ENCODE assay signal across 7 cellular contexts in the genomic region with DNA sequence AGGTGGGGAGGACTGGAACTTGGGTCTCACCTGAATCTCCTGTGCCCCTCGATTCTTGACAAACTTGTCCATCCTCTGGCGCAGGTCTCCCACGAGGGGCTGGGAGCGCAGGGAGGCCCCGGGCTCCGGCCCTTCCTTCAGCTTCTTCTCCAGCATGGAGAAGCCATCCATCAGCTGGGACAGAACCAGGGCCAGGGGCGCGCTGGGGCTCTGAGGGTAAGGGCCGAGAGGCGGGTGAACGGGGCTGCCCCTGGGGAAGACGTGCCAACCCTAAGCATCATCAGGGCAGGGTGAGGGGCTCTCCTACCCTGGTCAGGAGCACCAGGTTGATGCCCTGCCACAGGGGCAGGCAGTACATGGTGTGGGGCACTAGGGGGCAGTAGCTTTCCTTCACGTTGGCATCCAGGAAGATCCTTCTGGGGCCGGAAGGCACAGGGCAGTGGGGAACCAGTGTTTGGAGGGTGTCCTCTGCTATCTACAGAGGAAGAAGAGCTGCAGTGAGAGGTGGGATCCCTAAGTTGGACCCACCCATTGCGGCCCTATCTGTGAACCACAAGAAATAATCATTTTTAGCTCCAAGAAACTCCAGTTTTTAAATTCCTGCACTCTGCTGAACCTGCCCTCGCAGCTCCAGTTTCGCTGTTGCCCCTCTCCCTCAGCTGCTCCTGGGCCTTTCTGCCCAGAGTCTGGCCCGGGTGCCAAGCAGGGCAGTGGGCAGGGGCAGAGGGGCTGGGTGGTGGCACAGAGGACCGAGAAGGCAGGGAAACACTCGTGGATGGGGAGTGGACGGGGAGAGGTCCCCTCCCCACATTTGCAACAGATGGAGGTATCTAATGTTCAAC. TPM values are rescaled to one million over a fixed set of nuclear protein-coding genes. Genes with fewer than 3 reads are reported as not detected.
A peak's percentile ranks its signal among the peaks of the same experiment; 100 is the strongest.
DNase-seq lines count a peak whose midpoint lies in the region; ATAC-seq, FAIRE-seq and TF ChIP-seq lines count a peak whose summit lies in the region.

No MANE protein-coding gene starts in this region.

- H3K27me3 ChIP-seq in foreskin keratinocyte = no peaks in the 10 kb centered on the region

- intact Hi-C loops in sciatic nerve (cut with DNase I) = no loop called here

- no peak for FAIRE-seq in H54 (lab: Jason Lieb, UNC)

- no peaks in the 10 kb centered on the region for H3K4me1 ChIP-seq in foreskin keratinocyte

- no peak for TF ChIP-seq POLR2A in H54 (IDR thresholded peaks at IDR 0.05; ENCODE audit: low read depth, low read length)

- no peak overlapping the region for H3K27ac ChIP-seq in foreskin keratinocyte

- H3K4me3 ChIP-seq in GM12865 (ENCODE audit: low read depth, low read length) = no peak overlapping the region

- DNase-seq in GM12865 (ENCODE audit: low read depth) = peak; percentile 67
- DNase-seq in H54 (ENCODE audit: insufficient read length, low spot score) = peak; percentile 59
- peak; percentile 28 for DNase-seq in NCI-H226
- DNase-seq in activated CD8-positive, alpha-beta memory T cell treated with anti-CD3 and anti-CD28 coated beads, Interleukin-2, amount 50 U/mL, for 48 hours = peak; percentile 69
- peak in 1 of 2 donors; percentile 14 for DNase-seq in foreskin keratinocyte
- DNase-seq in sciatic nerve (ENCODE audit: low spot score) = no peak
- DNase-seq in dedifferentiated amniotic fluid mesenchymal stem cell (ENCODE audit: extremely low spot score) = no peak

- ATAC-seq in foreskin keratinocyte (peak; percentile 80), sciatic nerve (peak; percentile 36)

- TF ChIP-seq CTCF in GM12865 (IDR thresholded peaks at IDR 0.05; ENCODE audit: insufficient read depth, low read depth, low read length, missing control alignments) (peak; percentile 85), foreskin keratinocyte (conservative IDR thresholded peaks at IDR 0.05) (peak; percentile 70)

RNA-seq across cellular contexts. Expression of a gene that starts 10.8 kb away (rescaled TPM):
- 3.3 and 5.6 TPM in 2 replicates for total RNA-seq in foreskin keratinocyte
- polyA plus RNA-seq in foreskin keratinocyte = 2.1 and 6.2 TPM in 2 replicates
- total RNA-seq in sciatic nerve = 29.5 TPM

RNA-seq across cellular contexts. Expression of a gene that starts 21.0 kb away (rescaled TPM):
- total RNA-seq in foreskin keratinocyte (36.4 and 39.0 TPM in 2 replicates), sciatic nerve (52.4 TPM)
- 37.8 and 41.7 TPM in 2 replicates for polyA plus RNA-seq in foreskin keratinocyte

Comparison
In these comparisons a context has a peak if more than half of its experiments do, and no peak if none do; other contexts are left out.
1. DNase-seq: peak in GM12865 (single experiment), H54 (single experiment), NCI-H226 (single experiment) and activated CD8-positive, alpha-beta memory T cell treated with anti-CD3 and anti-CD28 coated beads, Interleukin-2, amount 50 U/mL, for 48 hours (single experiment); none in sciatic nerve (single experiment) and dedifferentiated amniotic fluid mesenchymal stem cell (single experiment).